8 cellular contexts compared by ENCODE assay signal in the genomic region with DNA sequence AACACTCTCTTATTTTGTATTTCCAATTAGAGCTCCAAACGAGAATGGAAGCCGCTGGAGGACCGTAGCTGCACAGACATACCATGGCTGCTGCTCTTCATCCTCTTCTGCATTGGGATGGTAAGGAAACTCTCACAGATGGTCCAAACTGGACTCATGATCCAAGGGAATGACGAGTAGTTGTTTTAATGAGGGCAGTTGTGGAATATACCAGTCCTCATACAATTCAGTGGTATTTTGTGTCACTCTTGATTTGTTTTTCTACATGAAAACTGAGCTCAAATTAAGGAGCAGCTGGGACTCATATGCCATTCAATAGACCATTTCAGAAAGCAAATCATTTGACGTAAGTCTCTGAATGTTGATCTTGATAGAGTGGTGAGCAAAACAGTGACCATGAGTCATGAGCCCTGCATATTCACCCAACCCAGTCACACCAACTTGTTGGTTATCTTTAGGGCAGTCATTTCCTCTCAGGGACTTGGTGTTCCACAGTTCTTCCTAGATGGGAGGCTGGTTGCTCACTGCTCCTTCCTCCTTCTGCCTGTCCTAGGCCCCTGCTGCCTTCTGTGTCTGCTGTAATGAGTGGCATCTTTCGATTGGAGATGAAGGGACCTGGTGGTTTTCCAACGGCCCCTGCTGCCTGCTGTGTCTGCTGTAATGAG. TPM values are rescaled to one million over a fixed set of nuclear protein-coding genes. Genes with fewer than 3 reads are reported as not detected.
A peak's percentile ranks its signal among the peaks of the same experiment; 100 is the strongest.
DNase-seq lines count a peak whose midpoint lies in the region; ATAC-seq and TF ChIP-seq lines count a peak whose summit lies in the region.

No MANE protein-coding gene starts in this region.

- intact Hi-C loops in breast epithelium (cut with DNase I; ENCODE audit: low total_unique reads) (no loop called here), lower lobe of right lung (cut with DNase I) (no loop called here)

- peak overlapping the region; percentile 3 to 20 for H3K27ac ChIP-seq in breast epithelium
- H3K27ac ChIP-seq in lower lobe of right lung, result peak overlapping the region; percentile 51

- H3K27me3 ChIP-seq in breast epithelium (no peaks in the 10 kb centered on the region), lower lobe of right lung (ENCODE audit: low read depth) (no peaks in the 10 kb centered on the region)

- ATAC-seq in lower lobe of right lung (peak; percentile 52 to 70), HG02840 (IDR thresholded peaks at IDR 0.05; ENCODE audit: low FRiP score, unreplicated experiment) (no peak), HG03108 (IDR thresholded peaks at IDR 0.05; ENCODE audit: unreplicated experiment) (no peak)

- TF ChIP-seq CTCF in breast epithelium (IDR thresholded peaks at IDR 0.05) (no peak), lower lobe of right lung (IDR thresholded peaks at IDR 0.05) (no peak)

- peak; percentile 72 for DNase-seq in AG08396 (ENCODE audit: low spot score)
- peak; percentile 98 for DNase-seq in HT1080 (ENCODE audit: low read depth)
- DNase-seq in breast epithelium (ENCODE audit: low spot score in 2 of 2), result no peak
- no peak for DNase-seq in lower lobe of right lung
- no peak for DNase-seq in NCI-H510A treated with DMSO at 0.1 percent for 48 hours (lab: John Stamatoyannopoulos, UW)
- DNase-seq in NOMO-1 (lab: John Stamatoyannopoulos, UW; ENCODE audit: unreplicated experiment in 2 of 2), result no peak

- no peak overlapping the region for H3K4me3 ChIP-seq in breast epithelium
- no peak overlapping the region for H3K4me3 ChIP-seq in lower lobe of right lung

- H3K9me3 ChIP-seq in breast epithelium (no peaks in the 10 kb centered on the region), lower lobe of right lung (no peaks in the 10 kb centered on the region)

- no peak for TF ChIP-seq POLR2A in breast epithelium (IDR thresholded peaks at IDR 0.05)

- H3K36me3 ChIP-seq in breast epithelium, result no peaks in the 10 kb centered on the region
- peaks cover 18% of the 10 kb centered on the region for H3K36me3 ChIP-seq in lower lobe of right lung

- no peaks in the 10 kb centered on the region for H3K4me1 ChIP-seq in breast epithelium
- H3K4me1 ChIP-seq in lower lobe of right lung, result peaks cover 13% of the 10 kb centered on the region

RNA-seq across cellular contexts. Expression of gene SLC44A1, which starts 54.9 kb away (rescaled TPM):
- total RNA-seq in HT1080 (2014; rRNA removed; shearing (Covaris generic)), result 22.0 and 30.1 TPM in 2 replicates
- 20.5 and 26.1 TPM in 2 replicates for polyA plus RNA-seq in HT1080 (2015; cell fraction: cytosol; rRNA removed)
- 17.1 and 17.3 TPM in 2 replicates for polyA plus RNA-seq in HT1080 (2015; cell fraction: nucleus; rRNA removed)
- total RNA-seq in breast epithelium (10 to 100 TPM; 53.7 to 62.6 (median 61.1) TPM), lower lobe of right lung (55.2 TPM)

Comparison
In these comparisons a context has a peak if more than half of its experiments do, and no peak if none do; other contexts are left out.
1. DNase-seq: peak in AG08396 (single experiment) and HT1080 (single experiment); none in breast epithelium (0 of 2), lower lobe of right lung (single experiment), NCI-H510A treated with DMSO at 0.1 percent for 48 hours (single experiment) and NOMO-1 (0 of 2).
2. ATAC-seq: peak in lower lobe of right lung (2 of 2); none in HG02840 (single experiment) and HG03108 (single experiment).